ENCODE assay signal across 10 cellular contexts in the genomic region with DNA sequence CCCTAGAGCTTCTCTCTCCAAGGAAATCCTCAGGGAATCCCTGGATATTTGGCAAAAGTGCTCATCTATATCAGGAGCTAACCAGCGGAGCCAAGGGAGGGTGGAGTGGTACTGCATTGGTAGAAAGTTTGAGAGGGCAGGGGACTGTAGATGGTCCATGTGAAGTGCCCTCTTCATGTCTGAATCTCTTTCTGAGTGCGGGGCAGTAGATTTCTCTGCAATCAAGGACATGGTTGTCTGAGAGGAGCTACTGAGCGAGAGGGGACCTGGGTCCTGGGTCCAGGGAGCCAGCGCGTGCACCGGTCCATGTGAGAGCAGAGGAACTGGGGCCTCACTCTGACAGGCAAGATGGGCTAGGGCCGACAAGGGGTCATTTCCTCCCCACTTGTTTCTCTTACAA. TPM values are rescaled to one million over a fixed set of nuclear protein-coding genes. Genes with fewer than 3 reads are reported as not detected.
DNase-seq lines count a peak whose midpoint lies in the region; ATAC-seq and TF ChIP-seq lines count a peak whose summit lies in the region.
"Had no signal": no experiment of that assay in that cellular context is flagged by ENCODE, and none has a peak within 500 bp of the region (broad histone marks: within the 10 kb centered on the region; RNA-seq: fewer than 3 reads in every experiment).

No MANE protein-coding gene starts in this region.

- no peaks in the 10 kb centered on the region for H3K9me3 ChIP-seq in CD4-positive, alpha-beta T cell (ENCODE audit: control insufficient read depth, low read length)
- H3K9me3 ChIP-seq in Panc1 (ENCODE audit: control insufficient read depth, insufficient read depth, low read depth, low read length) (no peaks in the 10 kb centered on the region), neural progenitor cell (ENCODE audit: low read depth) (no peaks in the 10 kb centered on the region)

- no peaks in the 10 kb centered on the region for H3K27me3 Mint-ChIP-seq in CD4-positive, alpha-beta T cell
- no peaks in the 10 kb centered on the region for H3K27me3 Mint-ChIP-seq in effector memory CD8-positive, alpha-beta T cell
- H3K27me3 Mint-ChIP-seq in neural progenitor cell (ENCODE audit: insufficient read depth, low read depth), result peaks cover 2% of the 10 kb centered on the region

- no peaks in the 10 kb centered on the region for H3K79me2 ChIP-seq in neural progenitor cell (ENCODE audit: low read depth)

- no peak for ATAC-seq in CD4-positive, alpha-beta T cell (ENCODE audit: poor library complexity)
- ATAC-seq in Panc1, result peak; percentile 24
- no peak for ATAC-seq in effector memory CD8-positive, alpha-beta T cell (replicated peaks)

- H3K4me3 ChIP-seq in Panc1 (ENCODE audit: low read depth in 2 of 2, low read length in 2 of 2) (peak overlapping the region; percentile 63 to 77), neural progenitor cell (peak overlapping the region; percentile 63)

- no peak overlapping the region for H3K27ac ChIP-seq in CD4-positive, alpha-beta T cell (ENCODE audit: low read depth, low read length)
- H3K27ac ChIP-seq in Panc1 (ENCODE audit: low read length) (peak overlapping the region; percentile 75), neural progenitor cell (peak overlapping the region; percentile 73)

- H3K27ac Mint-ChIP-seq in CD4-positive, alpha-beta T cell, result peak overlapping the region; percentile 84
- H3K27ac Mint-ChIP-seq in effector memory CD8-positive, alpha-beta T cell, result peak overlapping the region; percentile 38 to 86
- peak overlapping the region; percentile 26 for H3K27ac Mint-ChIP-seq in neural progenitor cell

- H3K9me3 Mint-ChIP-seq in CD4-positive, alpha-beta T cell, result no peaks in the 10 kb centered on the region
- H3K9me3 Mint-ChIP-seq in effector memory CD8-positive, alpha-beta T cell, result no peaks in the 10 kb centered on the region
- no peaks in the 10 kb centered on the region for H3K9me3 Mint-ChIP-seq in neural progenitor cell

- H3K27me3 ChIP-seq in CD4-positive, alpha-beta T cell (ENCODE audit: control insufficient read depth, insufficient read depth, low read length), result no peaks in the 10 kb centered on the region
- H3K27me3 ChIP-seq in Panc1 (ENCODE audit: control insufficient read depth, insufficient read depth, low read length) (no peaks in the 10 kb centered on the region), neural progenitor cell (no peaks in the 10 kb centered on the region)

- H2AFZ ChIP-seq in neural progenitor cell (replicated peaks), result peak overlapping the region; percentile 90

- POLR2A ChIA-PET in CD4-positive, alpha-beta T cell (lab: Charles Lee), result interaction anchor here (1.6 to 4.8 kb wide), 2 partner anchors 11 to 67 kb away, joined by 5 to 49 read pairs; partner anchors contain the start of gene ALG9
- POLR2A ChIA-PET in Panc1 (lab: Charles Lee), result interaction anchor here (0.6 to 1.0 kb wide), 2 partner anchors 8 to 18 kb away, joined by 4 read pairs; no protein-coding TSS in a partner anchor

- no peak for DNase-seq in CD4-positive, alpha-beta T cell
- no peak for DNase-seq in Panc1 (ENCODE audit: low read depth, low spot score)
- no peak for DNase-seq in effector memory CD8-positive, alpha-beta T cell
- DNase-seq in neural progenitor cell (ENCODE audit: low spot score), result peak; percentile 34
- DNase-seq in NCI-H1092 treated with DMSO at 0.1 percent for 48 hours (lab: John Stamatoyannopoulos, UW), result no peak
- no peak for DNase-seq in activated CD4-positive, CD25-positive, alpha-beta regulatory T cell treated with anti-CD3 and anti-CD28 coated beads, Interleukin-2, amount 50 U/mL, for 72 hours
- DNase-seq in globus pallidus (ENCODE audit: low spot score), result no peak
- no peak for DNase-seq in islet precursor cell

- H3K36me3 Mint-ChIP-seq in CD4-positive, alpha-beta T cell (ENCODE audit: low read depth), result no peaks in the 10 kb centered on the region
- peaks cover 3% of the 10 kb centered on the region for H3K36me3 Mint-ChIP-seq in effector memory CD8-positive, alpha-beta T cell (ENCODE audit: insufficient read depth)
- peaks cover 6% of the 10 kb centered on the region for H3K36me3 Mint-ChIP-seq in neural progenitor cell

- BruUV-seq in Panc1 (replicated peaks; lab: Mats Ljungman, UMichigan), result no TSS peak

- H4K20me1 ChIP-seq in neural progenitor cell (ENCODE audit: low read depth), result no peaks in the 10 kb centered on the region

- no peak for TF ChIP-seq CTCF in CD4-positive, alpha-beta T cell (IDR thresholded peaks at IDR 0.05)
- TF ChIP-seq CTCF in Panc1 (IDR thresholded peaks at IDR 0.05) (no peak), neural progenitor cell (IDR thresholded peaks at IDR 0.05) (no peak)

- H3K4me1 ChIP-seq in Panc1 (ENCODE audit: control insufficient read depth, insufficient read depth, low read length) (peaks cover 22% of the 10 kb centered on the region), neural progenitor cell (peaks cover 35% of the 10 kb centered on the region)

- CTCF ChIA-PET in CD4-positive, alpha-beta T cell (lab: Charles Lee), result interaction anchor here (0.7 to 1.3 kb wide), 3 partner anchors 11 to 13 kb away, joined by 3 to 5 read pairs (median 3); no protein-coding TSS in a partner anchor
- CTCF ChIA-PET in Panc1 (lab: Charles Lee), result interaction anchor here (0.5 to 2.2 kb wide), 2 partner anchors 15 to 44 kb away, joined by 3 to 12 read pairs; no protein-coding TSS in a partner anchor

- peaks cover 39% of the 10 kb centered on the region for H3K4me1 Mint-ChIP-seq in CD4-positive, alpha-beta T cell (ENCODE audit: low read depth)
- H3K4me1 Mint-ChIP-seq in effector memory CD8-positive, alpha-beta T cell (ENCODE audit: low read depth in 2 of 2), result peaks cover 16 to 24% of the 10 kb centered on the region in 2 donors
- peaks cover 51% of the 10 kb centered on the region for H3K4me1 Mint-ChIP-seq in neural progenitor cell

- no peaks in the 10 kb centered on the region for H3K36me3 ChIP-seq in Panc1 (ENCODE audit: control insufficient read depth, insufficient read depth, low read length)
- H3K36me3 ChIP-seq in neural progenitor cell, result no peaks in the 10 kb centered on the region

- H3K9ac ChIP-seq in neural progenitor cell, result peak overlapping the region; percentile 23

- intact Hi-C loops in CD4-positive, alpha-beta T cell (cut with DNase I, micrococcal nuclease), result loop anchor here (2.0 to 5.0 kb wide), 2 partner anchors 45 to 84 kb away; no protein-coding TSS in a partner anchor
- intact Hi-C loops in Panc1 (cut with micrococcal nuclease; ENCODE audit: unreplicated experiment), result no loop called here

- peaks cover 37% of the 10 kb centered on the region for H3F3A ChIP-seq in neural progenitor cell (ENCODE audit: low read depth)

- H3K4me3 Mint-ChIP-seq in CD4-positive, alpha-beta T cell, result peak overlapping the region; percentile 70
- peak overlapping the region; percentile 84 to 85 for H3K4me3 Mint-ChIP-seq in effector memory CD8-positive, alpha-beta T cell
- H3K4me3 Mint-ChIP-seq in neural progenitor cell, result peak overlapping the region; percentile 87

- H3K4me2 ChIP-seq in neural progenitor cell, result peak overlapping the region; percentile 89

- in situ Hi-C loops in Panc1 (cut with HindIII; ENCODE audit: low pct_unique_long_range_greater_than_20kb, low sequenced_read_pairs), result no loop called here

RNA-seq across cellular contexts. Expression of gene DIXDC1, which starts 0.7 kb away (rescaled TPM):
- total RNA-seq in CD4-positive, alpha-beta T cell, result under 1 TPM; 0.78 to 0.85 TPM
- total RNA-seq in Panc1 (2021; ENCODE audit: unreplicated experiment) (11.7 TPM), neural progenitor cell (ENCODE audit: low replicate concordance) (23.6 and 25.2 TPM in 2 replicates)
- 7.4 TPM for polyA plus RNA-seq in Panc1 (2012; ENCODE audit: insufficient read length)

RNA-seq across cellular contexts. Expression of gene C11orf52, which starts 19.1 kb away (rescaled TPM):
- not detected for total RNA-seq in CD4-positive, alpha-beta T cell
- total RNA-seq in Panc1 (2021; ENCODE audit: unreplicated experiment) (not detected), neural progenitor cell (ENCODE audit: low replicate concordance) (0.65 TPM in 1 of 2 replicates, not detected in the other)
- 0.22 TPM for polyA plus RNA-seq in Panc1 (2012; ENCODE audit: insufficient read length)
- total RNA-seq: lung microvascular endothelial cell, SK-MEL-5 had no signal

RNA-seq across cellular contexts. Expression of gene HSPB2, which starts 25.3 kb away (rescaled TPM):
- not detected for total RNA-seq in CD4-positive, alpha-beta T cell
- not detected for total RNA-seq in Panc1 (2021; ENCODE audit: unreplicated experiment)
- not detected for polyA plus RNA-seq in Panc1 (2012; ENCODE audit: insufficient read length)
- not detected in 2 replicates for total RNA-seq in neural progenitor cell (ENCODE audit: low replicate concordance)
- total RNA-seq: lung microvascular endothelial cell, SK-MEL-5 had no signal

RNA-seq across cellular contexts. Expression of gene CRYAB, which starts 26.3 kb away (rescaled TPM):
- not detected for total RNA-seq in CD4-positive, alpha-beta T cell
- total RNA-seq in Panc1 (2021; ENCODE audit: unreplicated experiment), result 0.59 TPM
- 0.91 TPM for polyA plus RNA-seq in Panc1 (2012; ENCODE audit: insufficient read length)
- total RNA-seq in neural progenitor cell (ENCODE audit: low replicate concordance), result 0.45 TPM in 1 of 2 replicates, not detected in the other

RNA-seq across cellular contexts. Expression of gene CFAP68, which starts 58.5 kb away (rescaled TPM):
- total RNA-seq in CD4-positive, alpha-beta T cell, result 10 to 100 TPM; 18.7 to 21.0 TPM
- total RNA-seq in Panc1 (2021; ENCODE audit: unreplicated experiment) (16.6 TPM), neural progenitor cell (ENCODE audit: low replicate concordance) (28.6 and 46.7 TPM in 2 replicates)
- 19.5 TPM for polyA plus RNA-seq in Panc1 (2012; ENCODE audit: insufficient read length)

Comparison
In these comparisons a context has a peak if more than half of its experiments do, and no peak if none do; other contexts are left out.
1. H3K27ac Mint-ChIP-seq: peak in every context shown above with its lines; median percentile 84 in CD4-positive, alpha-beta T cell; 62 in effector memory CD8-positive, alpha-beta T cell; 26 in neural progenitor cell.